ENCODE assay signal across 1 cellular context in the genomic region with DNA sequence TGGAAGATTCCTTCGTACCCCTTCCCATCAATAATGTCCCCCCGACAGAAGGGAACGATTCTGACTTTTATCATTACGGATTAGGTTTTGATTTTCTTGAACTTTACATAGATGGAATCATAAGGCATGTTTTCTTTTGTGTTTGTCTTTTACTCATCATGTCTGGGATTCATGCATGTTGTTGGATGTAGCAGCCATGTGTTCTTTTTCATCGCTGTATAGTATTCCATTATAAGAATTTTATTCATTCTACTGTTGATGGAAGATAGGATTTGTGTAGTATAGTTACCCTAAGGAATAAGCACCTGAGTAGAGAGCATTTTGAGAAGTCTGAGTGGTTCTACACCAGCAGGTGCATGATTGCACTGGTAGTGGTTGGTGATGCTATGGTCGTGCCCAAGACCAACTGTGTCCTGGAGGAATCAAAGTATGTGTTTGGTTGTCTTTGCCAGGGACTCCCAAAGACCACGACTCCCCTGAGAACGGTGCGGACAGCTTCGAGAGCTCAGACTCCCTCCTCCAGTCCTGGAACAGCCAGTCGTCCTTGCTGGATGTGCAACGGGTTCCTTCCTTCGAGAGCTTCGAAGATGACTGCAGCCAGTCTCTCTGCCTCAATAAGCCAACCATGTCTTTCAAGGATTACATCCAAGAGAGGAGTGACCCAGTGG.
TF ChIP-seq lines count a peak whose summit lies in the region.

No MANE protein-coding gene starts in this region.

TF ChIP-seq in HCT116, 20 proteins besides CTCF, POLR2A, EP300 and RAD21 (continued from another document):
- TF ChIP-seq, protein P1, sequence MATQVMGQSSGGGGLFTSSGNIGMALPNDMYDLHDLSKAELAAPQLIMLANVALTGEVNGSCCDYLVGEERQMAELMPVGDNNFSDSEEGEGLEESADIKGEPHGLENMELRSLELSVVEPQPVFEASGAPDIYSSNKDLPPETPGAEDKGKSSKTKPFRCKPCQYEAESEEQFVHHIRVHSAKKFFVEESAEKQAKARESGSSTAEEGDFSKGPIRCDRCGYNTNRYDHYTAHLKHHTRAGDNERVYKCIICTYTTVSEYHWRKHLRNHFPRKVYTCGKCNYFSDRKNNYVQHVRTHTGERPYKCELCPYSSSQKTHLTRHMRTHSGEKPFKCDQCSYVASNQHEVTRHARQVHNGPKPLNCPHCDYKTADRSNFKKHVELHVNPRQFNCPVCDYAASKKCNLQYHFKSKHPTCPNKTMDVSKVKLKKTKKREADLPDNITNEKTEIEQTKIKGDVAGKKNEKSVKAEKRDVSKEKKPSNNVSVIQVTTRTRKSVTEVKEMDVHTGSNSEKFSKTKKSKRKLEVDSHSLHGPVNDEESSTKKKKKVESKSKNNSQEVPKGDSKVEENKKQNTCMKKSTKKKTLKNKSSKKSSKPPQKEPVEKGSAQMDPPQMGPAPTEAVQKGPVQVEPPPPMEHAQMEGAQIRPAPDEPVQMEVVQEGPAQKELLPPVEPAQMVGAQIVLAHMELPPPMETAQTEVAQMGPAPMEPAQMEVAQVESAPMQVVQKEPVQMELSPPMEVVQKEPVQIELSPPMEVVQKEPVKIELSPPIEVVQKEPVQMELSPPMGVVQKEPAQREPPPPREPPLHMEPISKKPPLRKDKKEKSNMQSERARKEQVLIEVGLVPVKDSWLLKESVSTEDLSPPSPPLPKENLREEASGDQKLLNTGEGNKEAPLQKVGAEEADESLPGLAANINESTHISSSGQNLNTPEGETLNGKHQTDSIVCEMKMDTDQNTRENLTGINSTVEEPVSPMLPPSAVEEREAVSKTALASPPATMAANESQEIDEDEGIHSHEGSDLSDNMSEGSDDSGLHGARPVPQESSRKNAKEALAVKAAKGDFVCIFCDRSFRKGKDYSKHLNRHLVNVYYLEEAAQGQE (IDR thresholded peaks at IDR 0.05; ENCODE audit: low read depth) = no peak
- TF ChIP-seq SP1 (IDR thresholded peaks at IDR 0.05; ENCODE audit: low read depth) (no peak), ZFX (IDR thresholded peaks at IDR 0.05) (no peak), POLR2AphosphoS5 (IDR thresholded peaks at IDR 0.05; ENCODE audit: low read depth, low read length) (no peak), EZH2 (IDR thresholded peaks at IDR 0.05) (no peak)
